In genomic region chrX:1477801-1478458, GRCh38 we compare ENCODE assay signal across 15 cellular contexts. TPM values are rescaled to one million over a fixed set of nuclear protein-coding genes. Genes with fewer than 3 reads are reported as not detected.
DNase-seq lines count a peak whose midpoint lies in the region; ATAC-seq, FAIRE-seq and TF ChIP-seq lines count a peak whose summit lies in the region.
"Had no signal": no experiment of that assay in that cellular context is flagged by ENCODE, and none has a peak within 500 bp of the region (broad histone marks: within the 10 kb centered on the region; RNA-seq: fewer than 3 reads in every experiment).

No MANE protein-coding gene starts in this region.

- no peak overlapping the region for H4K5ac ChIP-seq in H9 (ENCODE audit: insufficient read length, low read depth, low read length)

- H3K36me3 ChIP-seq in K562 (ENCODE audit: control insufficient read depth, insufficient read depth, low read length) (no peaks in the 10 kb centered on the region), kidney (ENCODE audit: control insufficient read depth in 1 of 2, insufficient read depth in 2 of 2, low read length in 2 of 2) (no peaks in the 10 kb centered on the region)
- H3K36me3 ChIP-seq: lower lobe of right lung, ovary had no signal

- H3K4me2 ChIP-seq in K562 (ENCODE audit: insufficient read depth, low read length) (peak overlapping the region; percentile 49), H9 (ENCODE audit: insufficient read depth, insufficient read length, low read length) (no peak overlapping the region)

- H3K14ac ChIP-seq in H9 (ENCODE audit: insufficient read depth, low read length) = no peak overlapping the region

- POLR2A ChIA-PET in K562 (lab: Yijun Ruan, JAX) = no interaction called here

- H3K9ac ChIP-seq in K562 (ENCODE audit: insufficient read depth in 1 of 2, low read depth in 2 of 2, low read length in 2 of 2) (no peak overlapping the region), kidney (ENCODE audit: low read length in 2 of 2) (no peak overlapping the region), H9 (ENCODE audit: extremely low read depth, insufficient read length, low read length) (no peak overlapping the region)

- H3K79me2 ChIP-seq in K562 (ENCODE audit: control insufficient read depth, insufficient read depth, low read length) = no peaks in the 10 kb centered on the region
- no peaks in the 10 kb centered on the region for H3K79me2 ChIP-seq in H9 (ENCODE audit: insufficient read depth, low read length)

- H3K4me3 ChIP-seq in K562 = no peak overlapping the region
- no peak overlapping the region for H3K4me3 ChIP-seq in kidney (ENCODE audit: low read length in 2 of 2)
- H3K4me3 ChIP-seq: lower lobe of right lung, ovary had no signal

- FAIRE-seq in K562 (lab: Jason Lieb, UNC) = no peak
- FAIRE-seq in kidney (lab: Jason Lieb, UNC) = no peak

- no peak overlapping the region for H2BK5ac ChIP-seq in H9 (ENCODE audit: insufficient read length, low read length)

- CTCF ChIA-PET in activated naive CD4-positive, alpha-beta T cell treated with anti-CD3 and anti-CD28 coated beads for 36 hours (lab: Charles Lee) = no interaction called here
- CTCF ChIA-PET in K562 (lab: Yijun Ruan, JAX; ENCODE audit: low intra/inter-chr PET ratio) = no interaction called here

- peaks cover 3% of the 10 kb centered on the region for H3K23me2 ChIP-seq in H9 (ENCODE audit: insufficient read length, low read depth, low read length, poor library complexity, severe bottlenecking)

- TF ChIP-seq POLR2A in K562 (conservative IDR thresholded peaks at IDR 0.05) = no peak

- no peak overlapping the region for H3K23ac ChIP-seq in H9 (ENCODE audit: insufficient read length, low read depth, low read length)

- no peaks in the 10 kb centered on the region for H3K27me3 Mint-ChIP-seq in activated naive CD4-positive, alpha-beta T cell treated with anti-CD3 and anti-CD28 coated beads for 36 hours (ENCODE audit: low read depth)
- H3K27me3 Mint-ChIP-seq in T-helper 17 cell (no peaks in the 10 kb centered on the region), H9 (ENCODE audit: low read depth) (peaks cover 8% of the 10 kb centered on the region)
- no peaks in the 10 kb centered on the region for H3K27me3 Mint-ChIP-seq in stimulated activated naive CD8-positive, alpha-beta T cell treated with anti-CD3 and anti-CD28 coated beads, Interleukin-15, amount 100 ng/mL, for 72 hours

- H3K27ac ChIP-seq in K562 (ENCODE audit: extremely low read depth, low read depth, low read length) (no peak overlapping the region), kidney (ENCODE audit: low read depth in 2 of 2, low read length in 2 of 2) (no peak overlapping the region), H9 (ENCODE audit: insufficient read length, low read depth, low read length) (no peak overlapping the region)
- H3K27ac ChIP-seq: lower lobe of right lung, ovary, VCaP had no signal

- H3K9me3 ChIP-seq in T-helper 17 cell (ENCODE audit: control insufficient read depth, low read length, poor library complexity, severe bottlenecking) (no peaks in the 10 kb centered on the region), K562 (replicated peaks; ENCODE audit: control insufficient read depth, insufficient read depth, low read depth, low read length) (no peaks in the 10 kb centered on the region), kidney (ENCODE audit: control insufficient read depth in 1 of 2, low read length in 2 of 2) (peaks cover 0 to 5% of the 10 kb centered on the region in 2 donors), H9 (ENCODE audit: control insufficient read depth, low read depth, low read length) (no peaks in the 10 kb centered on the region)
- H3K9me3 ChIP-seq: ovary had no signal

- H3K27ac Mint-ChIP-seq in activated naive CD4-positive, alpha-beta T cell treated with anti-CD3 and anti-CD28 coated beads for 36 hours = peak overlapping the region; percentile 42
- H3K27ac Mint-ChIP-seq in T-helper 17 cell (peak overlapping the region; percentile 99), H9 (no peak overlapping the region)
- H3K27ac Mint-ChIP-seq in stimulated activated naive CD8-positive, alpha-beta T cell treated with anti-CD3 and anti-CD28 coated beads, Interleukin-15, amount 100 ng/mL, for 72 hours = peak overlapping the region in 1 of 2 donors; percentile 55

- no peak overlapping the region for H3K4me3 Mint-ChIP-seq in activated naive CD4-positive, alpha-beta T cell treated with anti-CD3 and anti-CD28 coated beads for 36 hours
- H3K4me3 Mint-ChIP-seq in T-helper 17 cell = no peak overlapping the region
- peak overlapping the region; percentile 1 to 48 for H3K4me3 Mint-ChIP-seq in stimulated activated naive CD8-positive, alpha-beta T cell treated with anti-CD3 and anti-CD28 coated beads, Interleukin-15, amount 100 ng/mL, for 72 hours
- no peak overlapping the region for H3K4me3 Mint-ChIP-seq in H9

- no peak overlapping the region for H4K8ac ChIP-seq in H9 (replicated peaks; ENCODE audit: insufficient read length, low read depth, low read length)

- H3T11ph ChIP-seq in H9 (ENCODE audit: low read length) = no peak overlapping the region

- H2AK5ac ChIP-seq in H9 (ENCODE audit: insufficient read length, low read length) = no peak overlapping the region

- no peak for DNase-seq in activated naive CD4-positive, alpha-beta T cell treated with anti-CD3 and anti-CD28 coated beads for 36 hours
- DNase-seq in activated naive CD4-positive, alpha-beta T cell treated with anti-CD3 and anti-CD28 coated beads, Interleukin-2, amount 50 U/mL, for 16 hours = no peak
- DNase-seq in T-helper 17 cell (no peak), K562 (ENCODE audit: extremely low read depth in 1 of 4, low spot score in 3 of 4) (peak in 2 of 4 experiments; percentile 17 to 36), kidney (no peak), GDM1 (lab: John Stamatoyannopoulos, UW) (no peak), H9 (no peak)
- peak in 1 of 2 donors; percentile 51 for DNase-seq in stimulated activated naive CD8-positive, alpha-beta T cell treated with anti-CD3 and anti-CD28 coated beads, Interleukin-15, amount 100 ng/mL, for 72 hours
- DNase-seq: HCEC 1CT, lower lobe of right lung, NCI-H1417, ovary had no signal

- no TSS peak for BruUV-seq in K562 (replicated peaks; lab: Mats Ljungman, UMichigan)

- intact Hi-C loops in activated naive CD4-positive, alpha-beta T cell treated with anti-CD3 and anti-CD28 coated beads for 36 hours (cut with micrococcal nuclease) = no loop called here
- intact Hi-C loops in K562 (cut with micrococcal nuclease) = no loop called here
- intact Hi-C loops in kidney (cut with DNase I) = no loop called here

- H2BK120ac ChIP-seq in H9 (ENCODE audit: low read depth, low read length, poor library complexity, severe bottlenecking) = no peak overlapping the region

- peaks cover 64% of the 10 kb centered on the region for H3K4me1 Mint-ChIP-seq in activated naive CD4-positive, alpha-beta T cell treated with anti-CD3 and anti-CD28 coated beads for 36 hours (ENCODE audit: low read depth)
- H3K4me1 Mint-ChIP-seq in T-helper 17 cell (peaks cover 43% of the 10 kb centered on the region), H9 (peaks cover 8 to 9% of the 10 kb centered on the region in 2 experiments)
- peaks cover 84% of the 10 kb centered on the region for H3K4me1 Mint-ChIP-seq in stimulated activated naive CD8-positive, alpha-beta T cell treated with anti-CD3 and anti-CD28 coated beads, Interleukin-15, amount 100 ng/mL, for 72 hours

- ATAC-seq in T-helper 17 cell = no peak
- ATAC-seq in K562 = peak; percentile 12
- ATAC-seq in stimulated activated naive CD8-positive, alpha-beta T cell treated with anti-CD3 and anti-CD28 coated beads, Interleukin-15, amount 100 ng/mL, for 72 hours = no peak
- ATAC-seq: lower lobe of right lung had no signal

- no peak overlapping the region for H2BK20ac ChIP-seq in H9 (ENCODE audit: low read depth, low read length, poor library complexity, severe bottlenecking)

- H3K9me3 Mint-ChIP-seq in activated naive CD4-positive, alpha-beta T cell treated with anti-CD3 and anti-CD28 coated beads for 36 hours = peaks cover 10% of the 10 kb centered on the region
- H3K9me3 Mint-ChIP-seq in stimulated activated naive CD8-positive, alpha-beta T cell treated with anti-CD3 and anti-CD28 coated beads, Interleukin-15, amount 100 ng/mL, for 72 hours = peaks cover 41 to 49% of the 10 kb centered on the region in 2 donors
- peaks cover 17 to 34% of the 10 kb centered on the region in 2 experiments for H3K9me3 Mint-ChIP-seq in H9

- H2BK12ac ChIP-seq in H9 (ENCODE audit: insufficient read length, low read depth, low read length) = no peak overlapping the region

- no peaks in the 10 kb centered on the region for H3K79me1 ChIP-seq in H9 (ENCODE audit: insufficient read depth, low read depth, low read length, poor library complexity, severe bottlenecking)

- no peaks in the 10 kb centered on the region for H3K9me1 ChIP-seq in K562 (ENCODE audit: control insufficient read depth, insufficient read depth, low read length)

- peaks cover 14 to 20% of the 10 kb centered on the region in 2 experiments; a peak in 3 of 5 replicates for H3K4me1 ChIP-seq in K562 (replicated peaks in 1 of 2; ENCODE audit: control insufficient read depth in 2 of 2, insufficient read depth in 2 of 2, low read length in 2 of 2)
- peaks cover 0 to 7% of the 10 kb centered on the region in 2 donors for H3K4me1 ChIP-seq in kidney (ENCODE audit: control insufficient read depth in 1 of 2, insufficient read depth in 1 of 2, low read depth in 1 of 2, low read length in 2 of 2)
- H3K4me1 ChIP-seq in H9 (ENCODE audit: insufficient read depth, low read length) = peaks cover 2% of the 10 kb centered on the region; the same call in 1 of the 2 replicates

- no peak overlapping the region for H4K91ac ChIP-seq in H9 (ENCODE audit: insufficient read length, low read depth, low read length)

- no peak for TF ChIP-seq RAD21 in K562 (CRISPR knock-in tag; conservative IDR thresholded peaks at IDR 0.05 in 1 of 2, IDR thresholded peaks at IDR 0.05 in 1 of 2)

- peak; percentile 86 for TF ChIP-seq EP300 in K562 (IDR thresholded peaks at IDR 0.05; ENCODE audit: low read length)

- TF ChIP-seq CTCF in K562 (IDR thresholded peaks at IDR 0.05 in 2 of 3, conservative IDR thresholded peaks at IDR 0.05 in 1 of 3; ENCODE audit: insufficient read depth in 2 of 3, low read depth in 1 of 3, low read length in 3 of 3) (no peak), kidney (IDR thresholded peaks at IDR 0.05; ENCODE audit: borderline replicate concordance, extremely low read depth, insufficient read depth) (no peak), H9 (conservative IDR thresholded peaks at IDR 0.05) (no peak)

- no peak overlapping the region for H3K56ac ChIP-seq in H9 (ENCODE audit: insufficient read length, low read depth, low read length)

- H2AFZ ChIP-seq in K562 (ENCODE audit: low read depth, low read length) (no peak overlapping the region), H9 (ENCODE audit: low read length) (no peak overlapping the region)

- WGBS in K562 (ENCODE audit: insufficient coverage, low coverage, missing lambda C conversion rate) = 0% methylated on average over 5 of the region's 8 CpGs
- WGBS in H9 (ENCODE audit: extremely low coverage, insufficient read length, low lambda C conversion rate) = no CpG with 5 or more reads among the region's 8 CpGs

- H3K36me3 Mint-ChIP-seq in activated naive CD4-positive, alpha-beta T cell treated with anti-CD3 and anti-CD28 coated beads for 36 hours (ENCODE audit: low read depth) = peaks cover 22% of the 10 kb centered on the region
- peaks cover 31% of the 10 kb centered on the region for H3K36me3 Mint-ChIP-seq in T-helper 17 cell (ENCODE audit: low read depth)
- peaks cover 0 to 14% (median 3%) of the 10 kb centered on the region in 3 experiments; a peak in 3 of 7 replicates for H3K36me3 Mint-ChIP-seq in H9 (ENCODE audit: insufficient read depth in 1 of 3, low read depth in 3 of 3)

- no peaks in the 10 kb centered on the region for H4K20me1 ChIP-seq in K562 (replicated peaks; ENCODE audit: control insufficient read depth, insufficient read depth, low read length)
- H4K20me1 ChIP-seq in H9 (ENCODE audit: control insufficient read depth, insufficient read depth, insufficient read length) = no peaks in the 10 kb centered on the region

- H3K18ac ChIP-seq in H9 (ENCODE audit: insufficient read length, low read depth, low read length) = no peak overlapping the region

- H3K4ac ChIP-seq in H9 (ENCODE audit: low read depth, low read length) = no peak overlapping the region

- no peak overlapping the region for H2BK15ac ChIP-seq in H9 (ENCODE audit: low read depth, low read length)

- in situ Hi-C loops in K562 (cut with MboI) = no loop called here

- H3K27me3 ChIP-seq in K562 (ENCODE audit: control insufficient read depth in 2 of 2, insufficient read depth in 2 of 2, low read length in 2 of 2) (no peaks in the 10 kb centered on the region), H9 (ENCODE audit: insufficient read depth, low read length) (no peaks in the 10 kb centered on the region)
- H3K27me3 ChIP-seq: ovary had no signal

RNA-seq across cellular contexts. Expression of gene ASMTL, which starts 25.2 kb away (rescaled TPM):
- 10 to 100 TPM; 45.1 to 47.2 TPM for total RNA-seq in activated naive CD4-positive, alpha-beta T cell treated with anti-CD3 and anti-CD28 coated beads for 36 hours
- total RNA-seq in T-helper 17 cell = 10 to 100 TPM; 33.8 to 34.6 TPM
- total RNA-seq in K562 (2011; cell fraction: chromatin; rRNA removed; ENCODE audit: low replicate concordance) = 21.1 and 30.0 TPM in 2 replicates
- 19.0 and 21.1 TPM in 2 replicates for total RNA-seq in K562 (2011; cell fraction: nucleolus; rRNA removed)
- 16.6 and 25.3 TPM in 2 replicates for total RNA-seq in K562 (2011; cell fraction: nucleoplasm; rRNA removed)
- 11.8 and 12.2 TPM in 2 replicates for total RNA-seq in K562 (2014; rRNA removed)
- total RNA-seq in K562 (2014; rRNA removed; fragmentation: Illumina TruSeq; extraction: Trizol) = 3.9 and 4.4 TPM in 2 replicates
- total RNA-seq in K562 (2015; rRNA removed; fragmentation: Illumina TruSeq; extraction: Trizol) = 7.1 and 8.2 TPM in 2 replicates
- 18.0 and 20.6 TPM in 2 replicates for total RNA-seq in K562 (2021)
- polyA plus RNA-seq in K562 (2011; rRNA removed) = 7.8 and 13.9 TPM in 2 replicates
- polyA plus RNA-seq in K562 (2011; cell fraction: cytosol; rRNA removed) = 11.3 and 16.3 TPM in 2 replicates
- 15.2 and 17.1 TPM in 2 replicates for polyA plus RNA-seq in K562 (2011; cell fraction: nucleus; rRNA removed)
- polyA plus RNA-seq in K562 (2012) = 12.1 and 26.9 TPM in 2 replicates
- polyA plus RNA-seq in K562 (2014; fragmentation: Illumina TruSeq; extraction: Trizol) = 7.6 and 11.9 TPM in 2 replicates
- polyA plus RNA-seq in K562 (2014; fragmentation: Nextera tagmentation; extraction: Ambion mirVana) = 1 to 10 TPM in 1 of 2 experiments, under 1 TPM in 1; 0.56 to 1.2 TPM
- 17.1 and 20.3 TPM in 2 replicates for polyA plus RNA-seq in K562 (2014; rRNA removed)
- polyA minus RNA-seq in K562 (2011; rRNA and poly(A)+ RNA removed) = 5.0 and 5.6 TPM in 2 replicates
- polyA minus RNA-seq in K562 (2011; cell fraction: cytosol; rRNA and poly(A)+ RNA removed) = 6.2 and 11.7 TPM in 2 replicates
- 5.3 and 7.9 TPM in 2 replicates for polyA minus RNA-seq in K562 (2011; cell fraction: nucleus; rRNA and poly(A)+ RNA removed)
- total RNA-seq in kidney = 33.3 TPM
- 29.9 TPM for polyA plus RNA-seq in kidney (ENCODE audit: insufficient read depth, low read depth, low replicate concordance)
- total RNA-seq in H9 (2021) = 59.8 and 64.2 TPM in 2 replicates

RNA-seq across cellular contexts. Expression of gene P2RY8, which starts 59.1 kb away (rescaled TPM):
- 10 to 100 TPM in 1 of 2 experiments, 1 to 10 TPM in 1; 9.8 to 10.6 TPM for total RNA-seq in activated naive CD4-positive, alpha-beta T cell treated with anti-CD3 and anti-CD28 coated beads for 36 hours
- total RNA-seq in T-helper 17 cell (100 to 1,000 TPM; 131 to 141 TPM), K562 (2014; rRNA removed) (0.08 and 0.09 TPM in 2 replicates), K562 (2014; rRNA removed; fragmentation: Illumina TruSeq; extraction: Trizol) (0.03 and 0.04 TPM in 2 replicates), K562 (2015; rRNA removed; fragmentation: Illumina TruSeq; extraction: Trizol) (0.57 and 0.69 TPM in 2 replicates), K562 (2021) (0.31 and 0.72 TPM in 2 replicates), kidney (6.6 TPM), H9 (2021) (not detected in 2 replicates)
- 0.12 TPM in 1 of 2 replicates, not detected in the other for total RNA-seq in K562 (2011; cell fraction: chromatin; rRNA removed; ENCODE audit: low replicate concordance)
- total RNA-seq in K562 (2011; cell fraction: nucleolus; rRNA removed) = 0.50 TPM in 1 of 2 replicates, not detected in the other
- total RNA-seq in K562 (2011; cell fraction: nucleoplasm; rRNA removed) = not detected in 2 replicates
- polyA plus RNA-seq in K562 (2011; rRNA removed) (not detected in 2 replicates), K562 (2014; fragmentation: Illumina TruSeq; extraction: Trizol) (0.07 and 0.14 TPM in 2 replicates), K562 (2014; fragmentation: Nextera tagmentation; extraction: Ambion mirVana) (not detected), K562 (2014; rRNA removed) (0.04 and 0.07 TPM in 2 replicates), kidney (ENCODE audit: insufficient read depth, low read depth, low replicate concordance) (1.4 TPM)
- 0.03 and 0.06 TPM in 2 replicates for polyA plus RNA-seq in K562 (2011; cell fraction: cytosol; rRNA removed)
- 0.06 TPM in 1 of 2 replicates, not detected in the other for polyA plus RNA-seq in K562 (2011; cell fraction: nucleus; rRNA removed)
- polyA plus RNA-seq in K562 (2012) = 0.65 and 4.6 TPM in 2 replicates
- not detected in 2 replicates for polyA minus RNA-seq in K562 (2011; rRNA and poly(A)+ RNA removed)
- polyA minus RNA-seq in K562 (2011; cell fraction: cytosol; rRNA and poly(A)+ RNA removed) = not detected in 2 replicates
- not detected in 2 replicates for polyA minus RNA-seq in K562 (2011; cell fraction: nucleus; rRNA and poly(A)+ RNA removed)
- total RNA-seq: NCI-H460, RPMI7951 had no signal

Comparison
In these comparisons a context has a peak if more than half of its experiments do, and no peak if none do; other contexts are left out.
1. H3K27ac Mint-ChIP-seq: peak in activated naive CD4-positive, alpha-beta T cell treated with anti-CD3 and anti-CD28 coated beads for 36 hours (single experiment) and T-helper 17 cell (single experiment); none in H9 (0 of 3).
2. H3K4me3 Mint-ChIP-seq: peak in stimulated activated naive CD8-positive, alpha-beta T cell treated with anti-CD3 and anti-CD28 coated beads, Interleukin-15, amount 100 ng/mL, for 72 hours (2 of 2); none in activated naive CD4-positive, alpha-beta T cell treated with anti-CD3 and anti-CD28 coated beads for 36 hours (single experiment), T-helper 17 cell (single experiment) and H9 (0 of 2).
3. RNA of gene P2RY8, which starts 59.1 kb away (total RNA-seq): 131 to 141 TPM in T-helper 17 cell; 9.8 to 10.6 TPM in activated naive CD4-positive, alpha-beta T cell treated with anti-CD3 and anti-CD28 coated beads for 36 hours, 6.6 TPM in kidney (single experiment), 0.03 to 0.72 TPM in K562 and not detected in H9; every median in the first group is over 10 times any median in the second.